ENCODE assay signal across 18 cellular contexts in the genomic region with DNA sequence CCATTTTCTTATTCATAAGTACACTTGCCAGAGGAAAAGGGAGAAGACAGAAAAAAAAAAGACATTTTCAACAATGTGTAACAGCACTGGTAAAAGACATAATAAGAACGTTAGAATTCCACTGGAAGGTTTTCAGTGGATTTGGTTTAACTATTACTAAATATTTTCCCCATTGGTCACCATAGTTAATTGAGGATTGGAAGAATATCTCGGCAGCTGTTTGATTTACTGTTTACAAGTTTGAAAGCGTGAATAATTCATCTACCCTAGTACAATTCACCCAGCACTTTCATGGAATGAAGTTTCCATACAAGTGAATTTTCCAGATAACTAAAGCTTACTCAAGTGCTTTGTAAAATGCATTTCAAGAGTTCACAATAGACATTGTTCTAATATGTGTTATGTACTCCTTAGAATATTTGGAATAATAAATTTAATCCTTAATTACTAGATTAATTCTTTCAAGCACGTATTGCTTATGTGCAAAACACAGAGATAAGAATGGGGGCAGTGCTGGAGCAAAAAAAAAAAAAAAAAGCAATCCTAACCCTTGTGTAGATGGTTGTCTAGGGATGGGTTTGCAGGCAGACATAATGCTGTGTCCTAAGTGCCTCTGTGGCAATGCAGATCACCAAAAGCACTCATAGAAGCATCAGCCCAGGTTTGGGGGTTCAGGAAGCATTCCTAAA. TPM values are rescaled to one million over a fixed set of nuclear protein-coding genes. Genes with fewer than 3 reads are reported as not detected.
DNase-seq lines count a peak whose midpoint lies in the region; ATAC-seq and TF ChIP-seq lines count a peak whose summit lies in the region.
"Had no signal": no experiment of that assay in that cellular context is flagged by ENCODE, and none has a peak within 500 bp of the region (broad histone marks: within the 10 kb centered on the region; RNA-seq: fewer than 3 reads in every experiment).

No MANE protein-coding gene starts in this region.

- peak overlapping the region; percentile 51 for H3K27ac Mint-ChIP-seq in Calu3 (ENCODE audit: unreplicated experiment)
- H3K27ac Mint-ChIP-seq in progenitor cell of endocrine pancreas, result peak overlapping the region; percentile 33
- H3K27ac Mint-ChIP-seq: activated CD8-positive, alpha-beta T cell treated with anti-CD3 and anti-CD28 coated beads, Interleukin-2, amount 10 ng/mL, durations not matched to agents 7 days and 5 days; memory B cell; stimulated activated naive CD8-positive, alpha-beta T cell treated with anti-CD3 and anti-CD28 coated beads, Interleukin-15, amount 100 ng/mL, for 72 hours had no signal

- no peaks in the 10 kb centered on the region for H4K20me1 ChIP-seq in MM.1S (ENCODE audit: insufficient read depth, low read length)

- H3K27me3 ChIP-seq in MM.1S (replicated peaks; ENCODE audit: insufficient read depth, low read length), result no peaks in the 10 kb centered on the region
- no peaks in the 10 kb centered on the region for H3K27me3 ChIP-seq in vagina
- no peaks in the 10 kb centered on the region for H3K27me3 ChIP-seq in upper lobe of left lung
- H3K27me3 ChIP-seq: spleen had no signal

- H3F3A ChIP-seq in MM.1S (ENCODE audit: insufficient read depth, low read length), result no peaks in the 10 kb centered on the region

- CTCF ChIA-PET in Calu3 (lab: Charles Lee), result interaction anchor here (1.0 to 1.3 kb wide), 3 partner anchors 16 to 53 kb away, joined by 3 to 6 read pairs (median 5); no protein-coding TSS in a partner anchor

- TF ChIP-seq POLR2A in vagina (IDR thresholded peaks at IDR 0.05), result no peak
- no peak for TF ChIP-seq POLR2A in upper lobe of left lung (IDR thresholded peaks at IDR 0.05)

- no peaks in the 10 kb centered on the region for H3K9me3 Mint-ChIP-seq in Calu3 (ENCODE audit: low read depth, unreplicated experiment)
- H3K9me3 Mint-ChIP-seq in progenitor cell of endocrine pancreas (ENCODE audit: low read depth), result peaks cover 6% of the 10 kb centered on the region
- H3K9me3 Mint-ChIP-seq: stimulated activated naive CD8-positive, alpha-beta T cell treated with anti-CD3 and anti-CD28 coated beads, Interleukin-15, amount 100 ng/mL, for 72 hours had no signal

- H3K27me3 Mint-ChIP-seq in Calu3 (ENCODE audit: unreplicated experiment) (no peaks in the 10 kb centered on the region), progenitor cell of endocrine pancreas (no peaks in the 10 kb centered on the region)

- no peak for DNase-seq in Calu3
- DNase-seq in MM.1S, result no peak
- no peak for DNase-seq in coronary artery (ENCODE audit: low spot score)
- DNase-seq in progenitor cell of endocrine pancreas (ENCODE audit: low spot score, unreplicated experiment), result no peak
- DNase-seq in vagina (ENCODE audit: extremely low spot score in 2 of 2), result no peak
- no peak for DNase-seq in upper lobe of left lung
- DNase-seq: activated CD8-positive, alpha-beta T cell treated with anti-CD3 and anti-CD28 coated beads, Interleukin-2, amount 10 ng/mL, durations not matched to agents 7 days and 5 days; activated effector memory CD4-positive, alpha-beta T cell treated with anti-CD3 and anti-CD28 coated beads, Interleukin-2, amount 50 U/mL, for 16 hours; aorta; DMS153; NCI-H1048; spleen; stimulated activated naive CD8-positive, alpha-beta T cell treated with anti-CD3 and anti-CD28 coated beads, Interleukin-15, amount 100 ng/mL, for 72 hours had no signal

- H3K79me2 ChIP-seq in MM.1S (ENCODE audit: low read length), result no peaks in the 10 kb centered on the region

- H3K4me3 Mint-ChIP-seq in Calu3 (ENCODE audit: low read depth, unreplicated experiment), result peak overlapping the region; percentile 8
- no peak overlapping the region for H3K4me3 Mint-ChIP-seq in progenitor cell of endocrine pancreas (ENCODE audit: low read depth)
- H3K4me3 Mint-ChIP-seq: activated CD8-positive, alpha-beta T cell treated with anti-CD3 and anti-CD28 coated beads, Interleukin-2, amount 10 ng/mL, durations not matched to agents 7 days and 5 days; memory B cell; stimulated activated naive CD8-positive, alpha-beta T cell treated with anti-CD3 and anti-CD28 coated beads, Interleukin-15, amount 100 ng/mL, for 72 hours had no signal

- H2AFZ ChIP-seq in MM.1S (ENCODE audit: low read length), result peak overlapping the region; percentile 7; the same call in 1 of the 2 replicates

- no TSS peak for BruUV-seq in Calu3 (replicated peaks; lab: Mats Ljungman, UMichigan)

- H3K9me3 ChIP-seq in MM.1S (replicated peaks; ENCODE audit: insufficient read depth, low read length) (no peaks in the 10 kb centered on the region), vagina (no peaks in the 10 kb centered on the region), upper lobe of left lung (no peaks in the 10 kb centered on the region)

- H3K36me3 ChIP-seq in MM.1S (replicated peaks; ENCODE audit: insufficient read depth, low read length), result no peaks in the 10 kb centered on the region
- H3K36me3 ChIP-seq in vagina, result no peaks in the 10 kb centered on the region
- H3K36me3 ChIP-seq in upper lobe of left lung, result no peaks in the 10 kb centered on the region
- H3K36me3 ChIP-seq: spleen had no signal

- no peak for TF ChIP-seq CTCF in Calu3 (IDR thresholded peaks at IDR 0.05; ENCODE audit: unreplicated experiment)
- TF ChIP-seq CTCF in MM.1S (IDR thresholded peaks at IDR 0.05; ENCODE audit: low read length), result no peak
- TF ChIP-seq CTCF in coronary artery (IDR thresholded peaks at IDR 0.05), result no peak
- TF ChIP-seq CTCF in progenitor cell of endocrine pancreas (IDR thresholded peaks at IDR 0.05; ENCODE audit: unreplicated experiment), result no peak
- no peak for TF ChIP-seq CTCF in vagina (IDR thresholded peaks at IDR 0.05)
- no peak for TF ChIP-seq CTCF in upper lobe of left lung (IDR thresholded peaks at IDR 0.05)

- H3K27ac ChIP-seq in MM.1S (ENCODE audit: low read length) (peak overlapping the region; percentile 42; the same call in 1 of the 2 replicates), coronary artery (no peak overlapping the region), vagina (no peak overlapping the region), upper lobe of left lung (no peak overlapping the region)
- H3K27ac ChIP-seq: spleen, VCaP had no signal

- peak overlapping the region; percentile 30; the same call in 1 of the 2 replicates for H3K4me2 ChIP-seq in MM.1S (ENCODE audit: low read depth, low read length)

- 0 out of 2 replicates have a peak overlapping the region, but pooled peaks have one; percentile 7 for H3K4me3 ChIP-seq in MM.1S (ENCODE audit: low read length)
- H3K4me3 ChIP-seq in coronary artery, result peak overlapping the region; percentile 24
- no peak overlapping the region for H3K4me3 ChIP-seq in vagina
- no peak overlapping the region for H3K4me3 ChIP-seq in upper lobe of left lung
- H3K4me3 ChIP-seq: spleen had no signal

- H3K4me1 Mint-ChIP-seq in Calu3 (ENCODE audit: low read depth, unreplicated experiment) (no peaks in the 10 kb centered on the region), progenitor cell of endocrine pancreas (ENCODE audit: low read depth) (peaks cover 7% of the 10 kb centered on the region)
- H3K4me1 Mint-ChIP-seq: memory B cell had no signal

- H3K36me3 Mint-ChIP-seq in Calu3 (ENCODE audit: insufficient read depth, unreplicated experiment), result peaks cover 6% of the 10 kb centered on the region
- H3K36me3 Mint-ChIP-seq in progenitor cell of endocrine pancreas (ENCODE audit: insufficient read depth), result peaks cover 3% of the 10 kb centered on the region
- H3K36me3 Mint-ChIP-seq: memory B cell had no signal

- TF ChIP-seq EP300 in upper lobe of left lung (IDR thresholded peaks at IDR 0.05), result no peak

- H3K9me2 ChIP-seq in MM.1S (replicated peaks; ENCODE audit: insufficient read depth, low read length), result no peaks in the 10 kb centered on the region

- no peak overlapping the region for H3K9ac ChIP-seq in MM.1S (ENCODE audit: low read length)

- ATAC-seq in HG03039 (IDR thresholded peaks at IDR 0.05; ENCODE audit: unreplicated experiment) (no peak), upper lobe of left lung (ENCODE audit: low FRiP score in 2 of 2) (no peak), esophagus mucosa (no peak)
- ATAC-seq: activated CD8-positive, alpha-beta T cell treated with anti-CD3 and anti-CD28 coated beads, Interleukin-2, amount 10 ng/mL, durations not matched to agents 7 days and 5 days; stimulated activated naive CD8-positive, alpha-beta T cell treated with anti-CD3 and anti-CD28 coated beads, Interleukin-15, amount 100 ng/mL, for 72 hours had no signal

- intact Hi-C loops in Calu3 (cut with micrococcal nuclease; ENCODE audit: unreplicated experiment), result no loop called here
- intact Hi-C loops in vagina (cut with DNase I), result no loop called here

- H3K4me1 ChIP-seq in MM.1S (ENCODE audit: low read length) (no peaks in the 10 kb centered on the region), vagina (no peaks in the 10 kb centered on the region), upper lobe of left lung (peaks cover 0 to 5% (median 0%) of the 10 kb centered on the region in 4 donors)
- H3K4me1 ChIP-seq: spleen had no signal

- WGBS in upper lobe of left lung, 2 donors, result 67 to 68% methylated on average over 4 of the region's 4 CpGs

RNA-seq across cellular contexts. Expression of a gene that starts 57.1 kb away (rescaled TPM):
- total RNA-seq in Calu3 (2022) (not detected in 2 replicates), progenitor cell of endocrine pancreas (1.4 and 1.7 TPM in 2 replicates), vagina (5.2 TPM), upper lobe of left lung (10 to 100 TPM in 2 of 6 donors, 1 to 10 TPM in 3, under 1 TPM in 1; 0.49 to 10.6 (median 6.1) TPM), esophagus mucosa (0.40 TPM)
- total RNA-seq: HT1080 had no signal

Comparison
In these comparisons a context has a peak if more than half of its experiments do, and no peak if none do; other contexts are left out.
1. H3K4me3 ChIP-seq: peak in MM.1S (single experiment) and coronary artery (single experiment); none in vagina (0 of 2) and upper lobe of left lung (0 of 4).